In genomic region chr3:102297259-102297658, GRCh38 we compare ENCODE assay signal across 25 cellular contexts.
"Had no signal": no experiment of that assay in that cellular context is flagged by ENCODE, and none has a peak within 500 bp of the region (broad histone marks: within the 10 kb centered on the region; RNA-seq: fewer than 3 reads in every experiment).

No MANE protein-coding gene starts in this region.

- DNase-seq: islet precursor cell; left ventricle myocardium inferior; midbrain; mucosa of descending colon; naive thymus-derived CD4-positive, alpha-beta T cell; nucleus accumbens; pancreas; posterior cingulate gyrus; retina; right cardiac atrium; small intestine; stimulated activated CD4-positive, alpha-beta T cell treated with anti-CD3 and anti-CD28 coated beads, Interleukin-1b, Interleukin-23, amount 100 ng/mL, for 48 hours; stimulated activated CD4-positive, alpha-beta T cell treated with anti-CD3 and anti-CD28 coated beads, Interleukin-2, amount 100 ng/mL, for 48 hours; stimulated activated CD4-positive, alpha-beta T cell treated with anti-CD3 and anti-CD28 coated beads, Interleukin-4, amount 100 ng/mL, for 4 hours; stimulated activated CD8-positive, alpha-beta memory T cell treated with anti-CD3 and anti-CD28 coated beads, Interleukin-4, amount 100 ng/mL, for 48 hours; stimulated activated naive CD4-positive, alpha-beta T cell treated with Interleukin-2 at 50 U/mL for 16 hours; stimulated activated naive CD8-positive, alpha-beta T cell treated with anti-CD3 and anti-CD28 coated beads, Interleukin-15, amount 100 ng/mL, for 72 hours; substantia nigra; uterus had no signal

- H3K4me1 ChIP-seq: left ventricle myocardium inferior, pancreas, prostate gland, tibial nerve, uterus had no signal

- H3K27ac ChIP-seq: left ventricle myocardium inferior, pancreas, prostate gland, tibial nerve, uterus had no signal

- H3K27me3 ChIP-seq: pancreas, tibial nerve, uterus had no signal

- H3K36me3 ChIP-seq: left ventricle myocardium inferior, pancreas, prostate gland, tibial nerve, uterus had no signal

- ATAC-seq: mucosa of descending colon; naive thymus-derived CD4-positive, alpha-beta T cell; natural killer cell treated with Interleukin-12 subunit alpha and Interleukin-12 subunit beta and Interleukin-15 and Interleukin-18, amount 100 ng/mL, for 72 hours; pancreas; right cardiac atrium; sciatic nerve; stimulated activated memory B cell treated with anti-CD40 and anti-IgM and Interleukin-4, amounts not matched to agents 10 μg/mL and 1 μg/mL and 100 μg/mL, for 72 hours; stimulated activated naive CD8-positive, alpha-beta T cell treated with anti-CD3 and anti-CD28 coated beads, Interleukin-15, amount 100 ng/mL, for 72 hours had no signal

- H3K9me3 ChIP-seq: mucosa of descending colon, pancreas, prostate gland, tibial nerve, uterus had no signal

- H3K4me3 ChIP-seq: left ventricle myocardium inferior, lung, mucosa of descending colon, pancreas, prostate gland, tibial nerve, uterus had no signal
